16 cellular contexts compared by ENCODE assay signal in genomic region chr1:222893255-222893654, GRCh38.
"Had no signal": no experiment of that assay in that cellular context is flagged by ENCODE, and none has a peak within 500 bp of the region (broad histone marks: within the 10 kb centered on the region; RNA-seq: fewer than 3 reads in every experiment).

No MANE protein-coding gene starts in this region.

- H3K27ac ChIP-seq: gastroesophageal sphincter, neutrophil, stomach, testis, upper lobe of left lung had no signal

- H3K9me3 ChIP-seq: adrenal gland, gastroesophageal sphincter, neutrophil, stomach, testis, upper lobe of left lung had no signal

- H3K4me3 ChIP-seq: adrenal gland, cardiac muscle cell, gastroesophageal sphincter, spleen, stomach, testis, upper lobe of left lung had no signal

- H3K9me3 Mint-ChIP-seq: activated B cell treated with CpG ODN at 0.5 μM for 24 hours; activated CD4-positive, alpha-beta T cell treated with anti-CD3 and anti-CD28 coated beads, Interleukin-2, amount 10 ng/mL, durations not matched to agents 7 days and 5 days; activated naive CD4-positive, alpha-beta T cell treated with anti-CD3 and anti-CD28 coated beads, Interleukin-2, amount 10 ng/mL, durations not matched to agents 7 days and 5 days; activated T-helper 2 cell treated with anti-CD3 and anti-CD28 coated beads, Interferon-gamma antibody, Interleukin-2, Interleukin-4, amounts not matched to agents 10 μg/mL and 5 μg/mL and 100 μg/mL, durations not matched to agents 14 hours and 24 hours and 36 hours; memory B cell; naive thymus-derived CD8-positive, alpha-beta T cell had no signal

- H3K27me3 ChIP-seq: adrenal gland, cardiac muscle cell, gastroesophageal sphincter, neutrophil, spleen, stomach, testis, upper lobe of left lung had no signal

- H3K36me3 Mint-ChIP-seq: activated naive CD4-positive, alpha-beta T cell treated with anti-CD3 and anti-CD28 coated beads, Interleukin-2, amount 10 ng/mL, durations not matched to agents 7 days and 5 days had no signal

- DNase-seq: activated B cell treated with CpG ODN at 0.5 μM for 24 hours; activated CD4-positive, alpha-beta T cell treated with anti-CD3 and anti-CD28 coated beads, Interleukin-2, amount 10 ng/mL, durations not matched to agents 7 days and 5 days; activated naive CD4-positive, alpha-beta T cell treated with anti-CD3 and anti-CD28 coated beads, Interleukin-2, amount 10 ng/mL, durations not matched to agents 7 days and 5 days; activated T-cell treated with anti-CD3 and anti-CD28 coated beads for 4 hours; adrenal gland; effector memory CD4-positive, alpha-beta T cell; naive thymus-derived CD8-positive, alpha-beta T cell; spleen; stomach; testis had no signal

- H3K36me3 ChIP-seq: adrenal gland, cardiac muscle cell, neutrophil, upper lobe of left lung had no signal

- H3K27ac Mint-ChIP-seq: activated B cell treated with CpG ODN at 0.5 μM for 24 hours; activated CD4-positive, alpha-beta T cell treated with anti-CD3 and anti-CD28 coated beads, Interleukin-2, amount 10 ng/mL, durations not matched to agents 7 days and 5 days; activated naive CD4-positive, alpha-beta T cell treated with anti-CD3 and anti-CD28 coated beads, Interleukin-2, amount 10 ng/mL, durations not matched to agents 7 days and 5 days; activated T-helper 2 cell treated with anti-CD3 and anti-CD28 coated beads, Interferon-gamma antibody, Interleukin-2, Interleukin-4, amounts not matched to agents 10 μg/mL and 5 μg/mL and 100 μg/mL, durations not matched to agents 14 hours and 24 hours and 36 hours; memory B cell had no signal

- H3K27me3 Mint-ChIP-seq: activated B cell treated with CpG ODN at 0.5 μM for 24 hours; activated CD4-positive, alpha-beta T cell treated with anti-CD3 and anti-CD28 coated beads, Interleukin-2, amount 10 ng/mL, durations not matched to agents 7 days and 5 days; activated naive CD4-positive, alpha-beta T cell treated with anti-CD3 and anti-CD28 coated beads, Interleukin-2, amount 10 ng/mL, durations not matched to agents 7 days and 5 days; memory B cell; naive thymus-derived CD8-positive, alpha-beta T cell had no signal

- H3K4me3 Mint-ChIP-seq: activated B cell treated with CpG ODN at 0.5 μM for 24 hours; activated CD4-positive, alpha-beta T cell treated with anti-CD3 and anti-CD28 coated beads, Interleukin-2, amount 10 ng/mL, durations not matched to agents 7 days and 5 days; activated naive CD4-positive, alpha-beta T cell treated with anti-CD3 and anti-CD28 coated beads, Interleukin-2, amount 10 ng/mL, durations not matched to agents 7 days and 5 days; memory B cell; naive thymus-derived CD8-positive, alpha-beta T cell had no signal
